1 cellular context compared by ENCODE assay signal in genomic region chr19:55476100-55476775, GRCh38.
A peak's percentile ranks its signal among the peaks of the same experiment; 100 is the strongest.
TF ChIP-seq lines count a peak whose summit lies in the region.

Gene ZNF628, plus strand, starts transcription at chr19:55476617. Its CDS starts 3,294 bp downstream, at chr19:55479911.

TF ChIP-seq in HepG2, 621 proteins besides CTCF, POLR2A, EP300 and RAD21 (continued from another document and continues in another):
- TF ChIP-seq E2F5 (CRISPR knock-in tag; conservative IDR thresholded peaks at IDR 0.05) (peak; percentile 39; the same call in 1 of the 2 replicates), ZNF724P (CRISPR knock-in tag; IDR thresholded peaks at IDR 0.05; ENCODE audit: borderline replicate concordance) (peak; percentile 35; the same call in 1 of the 2 replicates), CBFB (CRISPR knock-in tag; IDR thresholded peaks at IDR 0.05) (no peak), SP5 (CRISPR knock-in tag; IDR thresholded peaks at IDR 0.05; ENCODE audit: borderline replicate concordance, low read depth) (peak; percentile 91), RXRB (CRISPR knock-in tag; IDR thresholded peaks at IDR 0.05; ENCODE audit: borderline replicate concordance) (peak; percentile 37; the same call in 1 of the 2 replicates), NFIB (CRISPR knock-in tag; IDR thresholded peaks at IDR 0.05; ENCODE audit: borderline replicate concordance) (no peak), ZNF709 (CRISPR knock-in tag; IDR thresholded peaks at IDR 0.05) (peak; percentile 88), E2F1 (CRISPR knock-in tag; IDR thresholded peaks at IDR 0.05) (0 out of 2 replicates have a peak, but pooled peaks have one; percentile 33), ELK4 (CRISPR knock-in tag; IDR thresholded peaks at IDR 0.05; ENCODE audit: borderline replicate concordance) (no peak), GPN1 (CRISPR knock-in tag; IDR thresholded peaks at IDR 0.05; ENCODE audit: borderline replicate concordance) (no peak), ZNF770 (CRISPR knock-in tag; IDR thresholded peaks at IDR 0.05) (0 out of 2 replicates have a peak, but pooled peaks have one; percentile 33), CREB3 (CRISPR knock-in tag; IDR thresholded peaks at IDR 0.05) (peak; percentile 88; the same call in 1 of the 2 replicates), LRRFIP1 (CRISPR knock-in tag; conservative IDR thresholded peaks at IDR 0.05) (no peak), SNAPC5 (CRISPR knock-in tag; IDR thresholded peaks at IDR 0.05; ENCODE audit: borderline replicate concordance) (no peak), ZNF430 (CRISPR knock-in tag; IDR thresholded peaks at IDR 0.05) (peak; percentile 92; the same call in 1 of the 2 replicates), PAXIP1 (CRISPR knock-in tag; conservative IDR thresholded peaks at IDR 0.05) (peak; percentile 40; the same call in 1 of the 2 replicates), HES4 (CRISPR knock-in tag; IDR thresholded peaks at IDR 0.05; ENCODE audit: borderline replicate concordance) (no peak; the same call in 1 of the 2 replicates), HNF1B (CRISPR knock-in tag; IDR thresholded peaks at IDR 0.05) (peak; percentile 63; the same call in 1 of the 2 replicates), ETV5 (CRISPR knock-in tag; IDR thresholded peaks at IDR 0.05; ENCODE audit: borderline replicate concordance) (peak; percentile 22), PHF8 (CRISPR knock-in tag; IDR thresholded peaks at IDR 0.05) (peak; percentile 81), MAFK (conservative IDR thresholded peaks at IDR 0.05 in 1 of 2, IDR thresholded peaks at IDR 0.05 in 1 of 2; ENCODE audit: low read length in 2 of 2) (no peak), RCOR2 (CRISPR knock-in tag; IDR thresholded peaks at IDR 0.05) (no peak), ZNF326 (CRISPR knock-in tag; IDR thresholded peaks at IDR 0.05; ENCODE audit: borderline replicate concordance) (no peak), ZNF580 (CRISPR knock-in tag; IDR thresholded peaks at IDR 0.05; ENCODE audit: borderline replicate concordance, low read depth) (no peak; the same call in 1 of the 2 replicates), HOXA5 (CRISPR knock-in tag; IDR thresholded peaks at IDR 0.05) (peak; percentile 82; the same call in 1 of the 2 replicates), MTA1 (CRISPR knock-in tag; IDR thresholded peaks at IDR 0.05; ENCODE audit: borderline replicate concordance) (peak; percentile 78; the same call in 1 of the 2 replicates), DMAP1 (CRISPR knock-in tag; IDR thresholded peaks at IDR 0.05) (peak; percentile 92), ESRRA (CRISPR knock-in tag; IDR thresholded peaks at IDR 0.05; ENCODE audit: low read depth) (peak; percentile 38; the same call in 1 of the 2 replicates), MAF1 (CRISPR knock-in tag; IDR thresholded peaks at IDR 0.05; ENCODE audit: borderline replicate concordance) (no peak), CCDC6 (CRISPR knock-in tag; IDR thresholded peaks at IDR 0.05) (peak; percentile 83), ZC3H13 (CRISPR knock-in tag; IDR thresholded peaks at IDR 0.05) (no peak), GMEB1 (CRISPR knock-in tag; IDR thresholded peaks at IDR 0.05; ENCODE audit: borderline replicate concordance) (peak; percentile 100), ZNF672 (CRISPR knock-in tag; IDR thresholded peaks at IDR 0.05) (no peak), ZNF496 (CRISPR knock-in tag; IDR thresholded peaks at IDR 0.05; ENCODE audit: insufficient replicate concordance) (no peak), SYNCRIP (IDR thresholded peaks at IDR 0.05; ENCODE audit: insufficient read depth, low read depth, low read length) (no peak), HMGA1 (CRISPR knock-in tag; conservative IDR thresholded peaks at IDR 0.05) (no peak), CCAR2 (optimal IDR thresholded peaks at IDR 0.05; ENCODE audit: low read depth, low read length) (no peak), ZNF639 (CRISPR knock-in tag; conservative IDR thresholded peaks at IDR 0.05) (peak; percentile 98), ZNF331 (CRISPR knock-in tag; IDR thresholded peaks at IDR 0.05) (peak; percentile 17; the same call in 1 of the 2 replicates), THYN1 (CRISPR knock-in tag; IDR thresholded peaks at IDR 0.05; ENCODE audit: borderline replicate concordance, low read depth) (no peak), PREB (CRISPR knock-in tag; IDR thresholded peaks at IDR 0.05) (no peak)
